In genomic region chr11:77820565-77821348, GRCh38 we compare ENCODE assay signal across 8 cellular contexts. TPM values are rescaled to one million over a fixed set of nuclear protein-coding genes. Genes with fewer than 3 reads are reported as not detected.
DNase-seq lines count a peak whose midpoint lies in the region; ATAC-seq and TF ChIP-seq lines count a peak whose summit lies in the region.

AAMDC (plus strand) TSS chr11:77821144; CDS start chr11:77842497, 21,353 bp downstream.
RSF1 (minus strand) TSS chr11:77820722; CDS start chr11:77820714, 8 bp downstream.

- peak within 1 kb of the TSS; percentile 92 for H3K27ac Mint-ChIP-seq in activated CD4-positive, alpha-beta T cell treated with anti-CD3 and anti-CD28 coated beads, Interleukin-2, amount 10 ng/mL, durations not matched to agents 24 days and 14 days

- peaks cover 20 to 51% (median 27%) of the 10 kb centered on the region in 10 experiments for H3K4me1 ChIP-seq in BLaER1 treated with 17β-estradiol and CSF1 and Interleukin-3, amounts not matched to agents 10 nM and 100 nM
- peaks cover 11 to 44% of the 10 kb centered on the region in 2 donors for H3K4me1 ChIP-seq in left lung

- H3K4me1 Mint-ChIP-seq in activated CD4-positive, alpha-beta T cell treated with anti-CD3 and anti-CD28 coated beads, Interleukin-2, amount 10 ng/mL, durations not matched to agents 24 days and 14 days = peaks cover 29% of the 10 kb centered on the region

- H4K20me1 ChIP-seq in BLaER1 treated with 17β-estradiol and CSF1 and Interleukin-3, amounts not matched to agents 10 nM and 100 nM = peaks cover 23 to 43% (median 36%) of the 10 kb centered on the region in 11 experiments

- no peaks in the 10 kb centered on the region for H3K9me3 Mint-ChIP-seq in activated CD4-positive, alpha-beta T cell treated with anti-CD3 and anti-CD28 coated beads, Interleukin-2, amount 10 ng/mL, durations not matched to agents 24 days and 14 days

- peaks cover 0 to 17% (median 9%) of the 10 kb centered on the region in 11 experiments; a peak in 11 of 22 replicates for H3K27me3 ChIP-seq in BLaER1 treated with 17β-estradiol and CSF1 and Interleukin-3, amounts not matched to agents 10 nM and 100 nM
- no peaks in the 10 kb centered on the region for H3K27me3 ChIP-seq in left lung

- peak within 1 kb of the TSS; percentile 89 to 99 (median 96) for H3K4me2 ChIP-seq in BLaER1 treated with 17β-estradiol and CSF1 and Interleukin-3, amounts not matched to agents 10 nM and 100 nM

- H3K4me3 Mint-ChIP-seq in activated CD4-positive, alpha-beta T cell treated with anti-CD3 and anti-CD28 coated beads, Interleukin-2, amount 10 ng/mL, durations not matched to agents 24 days and 14 days = peak within 1 kb of the TSS; percentile 98

- H3K4me3 ChIP-seq in BLaER1 treated with 17β-estradiol and CSF1 and Interleukin-3, amounts not matched to agents 10 nM and 100 nM = peak within 1 kb of the TSS; percentile 95 to 100 (median 100)
- peak within 1 kb of the TSS; percentile 84 to 100 for H3K4me3 ChIP-seq in left lung

- DNase-seq in GM19240 (ENCODE audit: insufficient read length, low spot score) (peak; percentile 79), NCI-H524 treated with DMSO at 0.1 percent for 48 hours (lab: John Stamatoyannopoulos, UW) (peak; percentile 88), cortex of kidney (lab: John Stamatoyannopoulos, UW) (peak; percentile 72), left lung (peak; percentile 98 to 99)
- DNase-seq in activated CD4-positive, alpha-beta T cell treated with anti-CD3 and anti-CD28 coated beads, Interleukin-2, amount 10 ng/mL, durations not matched to agents 24 days and 14 days = peak; percentile 98
- peak; percentile 95 for DNase-seq in stimulated activated CD4-positive, alpha-beta T cell treated with anti-CD3 and anti-CD28 coated beads, Interleukin-2, amount 100 ng/mL, for 48 hours

- ATAC-seq in HG03460 (IDR thresholded peaks at IDR 0.05; ENCODE audit: unreplicated experiment) (peak; percentile 76), left lung (peak; percentile 89)

- peaks cover 0 to 5% (median under 1%) of the 10 kb centered on the region in 11 experiments; a peak in 6 of 22 replicates for H3K9me3 ChIP-seq in BLaER1 treated with 17β-estradiol and CSF1 and Interleukin-3, amounts not matched to agents 10 nM and 100 nM (replicated peaks in 1 of 11)
- no peaks in the 10 kb centered on the region for H3K9me3 ChIP-seq in left lung

- intact Hi-C loops in activated CD4-positive, alpha-beta T cell treated with anti-CD3 and anti-CD28 coated beads, Interleukin-2, amount 10 ng/mL, durations not matched to agents 24 days and 14 days (cut with micrococcal nuclease) = loop anchor here (1.0 to 2.0 kb wide), 5 partner anchors 174 to 754 kb away; partner anchors contain the start of genes ALG8, CLNS1A, INTS4 and KCTD21
- intact Hi-C loops in left lung (cut with DNase I) = no loop called here

- peak within 1 kb of the TSS; percentile 78 to 98 (median 96) for H3K27ac ChIP-seq in BLaER1 treated with 17β-estradiol and CSF1 and Interleukin-3, amounts not matched to agents 10 nM and 100 nM
- peak within 1 kb of the TSS; percentile 96 to 98 for H3K27ac ChIP-seq in left lung

- peaks cover 4% of the 10 kb centered on the region for H3K36me3 Mint-ChIP-seq in activated CD4-positive, alpha-beta T cell treated with anti-CD3 and anti-CD28 coated beads, Interleukin-2, amount 10 ng/mL, durations not matched to agents 24 days and 14 days (ENCODE audit: low read depth)

- peaks cover 0 to 24% (median 11%) of the 10 kb centered on the region in 11 experiments; a peak in 10 of 22 replicates for H3K36me3 ChIP-seq in BLaER1 treated with 17β-estradiol and CSF1 and Interleukin-3, amounts not matched to agents 10 nM and 100 nM
- no peaks in the 10 kb centered on the region for H3K36me3 ChIP-seq in left lung

- H3K9ac ChIP-seq in BLaER1 treated with 17β-estradiol and CSF1 and Interleukin-3, amounts not matched to agents 10 nM and 100 nM = peak within 1 kb of the TSS; percentile 93 to 99 (median 98)

- no peaks in the 10 kb centered on the region for H3K27me3 Mint-ChIP-seq in activated CD4-positive, alpha-beta T cell treated with anti-CD3 and anti-CD28 coated beads, Interleukin-2, amount 10 ng/mL, durations not matched to agents 24 days and 14 days

- peak; percentile 49 to 66 for TF ChIP-seq CTCF in left lung (IDR thresholded peaks at IDR 0.05)

RNA-seq across cellular contexts. Expression of gene AAMDC, which starts in this region (rescaled TPM):
- total RNA-seq in activated CD4-positive, alpha-beta T cell treated with anti-CD3 and anti-CD28 coated beads, Interleukin-2, amount 10 ng/mL, durations not matched to agents 24 days and 14 days = 1.3 and 1.4 TPM in 2 replicates
- 10 to 100 TPM; 21.4 to 33.8 TPM for total RNA-seq in left lung

RNA-seq across cellular contexts. Expression of gene RSF1, which starts in this region (rescaled TPM):
- total RNA-seq in activated CD4-positive, alpha-beta T cell treated with anti-CD3 and anti-CD28 coated beads, Interleukin-2, amount 10 ng/mL, durations not matched to agents 24 days and 14 days = 45.3 and 47.6 TPM in 2 replicates
- total RNA-seq in left lung = 10 to 100 TPM; 49.3 to 51.3 TPM

Comparison
In these comparisons a context has a peak if more than half of its experiments do, and no peak if none do; other contexts are left out.
1. Peak in every context shown above with its lines: DNase-seq, ATAC-seq, H3K4me3 ChIP-seq and H3K27ac ChIP-seq.